8 cellular contexts compared by ENCODE assay signal in the genomic region with DNA sequence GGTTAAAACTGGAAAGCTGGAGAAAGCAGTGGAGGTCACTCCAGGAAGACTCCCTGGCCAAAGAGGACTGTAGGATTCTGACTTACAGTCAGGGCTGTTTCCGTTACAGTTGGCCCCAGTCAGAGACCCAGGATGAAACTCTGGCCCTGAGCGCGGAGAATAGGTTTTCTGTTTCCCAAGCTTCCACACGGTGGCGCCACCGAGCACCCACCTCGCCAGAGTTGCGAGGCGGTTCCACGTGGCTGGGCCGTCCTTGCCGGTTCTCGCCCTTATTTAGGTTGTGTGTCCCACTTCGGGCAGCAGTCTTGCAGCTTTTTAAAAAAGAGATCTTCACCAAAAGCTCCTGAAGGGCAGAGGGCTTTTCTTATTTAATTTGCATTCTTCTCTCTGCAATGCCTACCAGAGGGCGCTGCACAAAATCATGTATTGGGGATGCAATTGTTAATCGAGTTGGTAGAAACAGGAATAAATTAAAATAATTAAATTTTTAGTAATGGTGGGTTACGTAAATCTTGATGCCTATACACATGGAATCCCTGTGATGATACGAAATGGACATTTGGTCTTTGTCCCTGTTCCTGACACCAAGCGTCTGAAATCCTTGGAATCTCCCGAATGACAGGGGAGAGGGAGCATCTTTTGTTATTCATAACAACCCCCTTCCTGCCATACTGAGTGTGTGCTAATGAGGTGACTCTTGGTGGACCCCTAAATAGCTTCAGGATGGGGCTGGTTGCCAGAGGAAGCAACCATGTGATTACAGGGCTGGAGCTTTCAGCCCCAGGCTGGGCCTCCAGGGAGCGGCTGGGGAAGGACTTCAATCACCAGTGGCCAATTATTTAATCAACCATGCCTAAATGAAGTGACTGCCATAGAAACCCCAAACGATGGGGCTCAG. TPM values are rescaled to one million over a fixed set of nuclear protein-coding genes. Genes with fewer than 3 reads are reported as not detected.
A peak's percentile ranks its signal among the peaks of the same experiment; 100 is the strongest.
DNase-seq lines count a peak whose midpoint lies in the region; FAIRE-seq and TF ChIP-seq lines count a peak whose summit lies in the region.

No MANE protein-coding gene starts in this region.

- POLR2A ChIA-PET in RWPE1 (lab: Yijun Ruan, JAX; ENCODE audit: low non-redundant PET), result no interaction called here

- H3K9me3 ChIP-seq in left ventricle myocardium inferior (replicated peaks), result peaks cover under 1% of the 10 kb centered on the region
- peaks cover 0 to 6% (median 2%) of the 10 kb centered on the region in 8 donors for H3K9me3 ChIP-seq in spleen

- H3K4me3 ChIP-seq in left ventricle myocardium inferior (no peak overlapping the region), spleen (no peak overlapping the region)

- H3K27ac ChIP-seq in 22Rv1 (no peak overlapping the region), RWPE1 (no peak overlapping the region), left ventricle myocardium inferior (replicated peaks) (no peak overlapping the region), spleen (no peak overlapping the region)

- TF ChIP-seq CTCF in 22Rv1 (IDR thresholded peaks at IDR 0.05) (peak; percentile 100), RWPE1 (conservative IDR thresholded peaks at IDR 0.05; ENCODE audit: low read depth) (peak; percentile 87), left ventricle myocardium inferior (IDR thresholded peaks at IDR 0.05; ENCODE audit: borderline replicate concordance) (peak; percentile 76), spleen (IDR thresholded peaks at IDR 0.05 in 8 of 11, conservative IDR thresholded peaks at IDR 0.05 in 3 of 11) (peak; percentile 12 to 85 (median 69))

- H3K27me3 ChIP-seq in left ventricle myocardium inferior (ENCODE audit: low read depth) (peaks cover 12% of the 10 kb centered on the region), spleen (replicated peaks in 1 of 7) (peaks cover 0 to 52% (median 0%) of the 10 kb centered on the region in 7 donors)

- CTCF ChIA-PET in RWPE1 (lab: Yijun Ruan, JAX), result interaction anchor here (0.6 to 1.5 kb wide), 16 partner anchors 9 to 1571 kb away, joined by 3 to 6 read pairs (median 3); a partner anchor contains a TSS

- intact Hi-C loops in left ventricle myocardium inferior (cut with micrococcal nuclease), result no loop called here
- intact Hi-C loops in spleen (cut with DNase I; ENCODE audit: low total_unique reads), result no loop called here

- peak; percentile 45 for DNase-seq in GM18507 (ENCODE audit: extremely low spot score, insufficient read length, low read depth)
- peak; percentile 68 for DNase-seq in RWPE1 (ENCODE audit: low spot score)
- DNase-seq in activated naive CD4-positive, alpha-beta T cell treated with Interleukin-2 at 50 U/mL for 16 hours, result peak; percentile 71
- peak; percentile 36 for DNase-seq in left ventricle myocardium inferior
- DNase-seq in spleen, result peak; percentile 88
- DNase-seq in COR-L47 (lab: John Stamatoyannopoulos, UW), result no peak
- no peak for DNase-seq in DMS153 (lab: John Stamatoyannopoulos, UW)

- 21 to 22% (median 21%) methylated on average over 22 of the region's 22 CpGs for WGBS in spleen, 5 donors

- H3K4me1 ChIP-seq in left ventricle myocardium inferior (peaks cover 20% of the 10 kb centered on the region), spleen (peaks cover 0 to 9% (median 6%) of the 10 kb centered on the region in 6 donors)

- FAIRE-seq in GM18507 (lab: Jason Lieb, UNC), result peak; percentile 59

- H3K36me3 ChIP-seq in left ventricle myocardium inferior (no peaks in the 10 kb centered on the region), spleen (no peaks in the 10 kb centered on the region)

- no peak for TF ChIP-seq POLR2A in spleen (IDR thresholded peaks at IDR 0.05)

RNA-seq across cellular contexts. Expression of a gene that starts 5.5 kb away (rescaled TPM):
- total RNA-seq in left ventricle myocardium inferior, result not detected
- total RNA-seq in spleen, result not detected
- polyA plus RNA-seq in spleen, result not detected

RNA-seq across cellular contexts. Expression of a gene that starts 49.7 kb away (rescaled TPM):
- not detected for total RNA-seq in left ventricle myocardium inferior
- not detected for total RNA-seq in spleen
- polyA plus RNA-seq in spleen, result not detected

Comparison
In these comparisons a context has a peak if more than half of its experiments do, and no peak if none do; other contexts are left out.
1. DNase-seq: peak in GM18507 (single experiment), RWPE1 (single experiment), activated naive CD4-positive, alpha-beta T cell treated with Interleukin-2 at 50 U/mL for 16 hours (single experiment), left ventricle myocardium inferior (single experiment) and spleen (single experiment); none in COR-L47 (single experiment) and DMS153 (single experiment).
2. Peak in every context shown above with its lines, with median percentiles within 50 percentile points of each other: CTCF ChIP-seq.